Comparison of ENCODE assay signal across 12 cellular contexts in genomic region chr2:236366406-236366805, GRCh38.
A peak's percentile ranks its signal among the peaks of the same experiment; 100 is the strongest.
DNase-seq lines count a peak whose midpoint lies in the region; ATAC-seq and TF ChIP-seq lines count a peak whose summit lies in the region.
"Had no signal": no experiment of that assay in that cellular context is flagged by ENCODE, and none has a peak within 500 bp of the region (broad histone marks: within the 10 kb centered on the region; RNA-seq: fewer than 3 reads in every experiment).

No MANE protein-coding gene starts in this region.

- H3K4me3 Mint-ChIP-seq in activated CD4-positive, alpha-beta T cell treated with anti-CD3 and anti-CD28 coated beads, Interleukin-2, amount 10 ng/mL, durations not matched to agents 24 days and 14 days, result peak overlapping the region; percentile 43
- peak overlapping the region; percentile 33 to 43 for H3K4me3 Mint-ChIP-seq in activated T-cell treated with anti-CD3 and anti-CD28 coated beads, Interleukin-2, amount 50 U/mL, for 72 hours
- H3K4me3 Mint-ChIP-seq in natural killer cell treated with Interleukin-12 subunit alpha and Interleukin-12 subunit beta and Interleukin-15 and Interleukin-18, amount 100 ng/mL, for 72 hours, result peak overlapping the region; percentile 42

- no peak overlapping the region for H3K4me3 ChIP-seq in esophagus squamous epithelium

- DNase-seq in activated CD4-positive, alpha-beta T cell treated with anti-CD3 and anti-CD28 coated beads, Interleukin-2, amount 10 ng/mL, durations not matched to agents 24 days and 14 days, result peak; percentile 76
- no peak for DNase-seq in activated CD4-positive, alpha-beta T cell treated with anti-CD3 and anti-CD28 coated beads for 4 hours
- DNase-seq in activated T-cell treated with anti-CD3 and anti-CD28 coated beads, Interleukin-2, amount 50 U/mL, for 72 hours, result no peak
- DNase-seq in natural killer cell treated with Interleukin-12 subunit alpha and Interleukin-12 subunit beta and Interleukin-15 and Interleukin-18, amount 100 ng/mL, for 72 hours (ENCODE audit: low spot score), result no peak
- DNase-seq in esophagus squamous epithelium (lab: John Stamatoyannopoulos, UW), result no peak
- DNase-seq in DMS79 (lab: John Stamatoyannopoulos, UW), result no peak
- no peak for DNase-seq in DMS79 treated with DMSO at 0.1 percent for 48 hours (lab: John Stamatoyannopoulos, UW)
- DNase-seq: Karpas-422; NCI-H510A; stimulated activated CD4-positive, alpha-beta T cell treated with anti-CD3 and anti-CD28 coated beads, Interleukin-2, amount 100 ng/mL, for 48 hours; substantia nigra had no signal

- ATAC-seq in HG03159 (IDR thresholded peaks at IDR 0.05; ENCODE audit: unreplicated experiment), result peak; percentile 52
- ATAC-seq in activated T-cell treated with anti-CD3 and anti-CD28 coated beads, Interleukin-2, amount 50 U/mL, for 72 hours (replicated peaks in 1 of 2), result peak; percentile 58 to 68
- ATAC-seq in natural killer cell treated with Interleukin-12 subunit alpha and Interleukin-12 subunit beta and Interleukin-15 and Interleukin-18, amount 100 ng/mL, for 72 hours, result peak in 1 of 2 donors; percentile 66

- no peaks in the 10 kb centered on the region for H3K36me3 ChIP-seq in esophagus squamous epithelium

- H3K9me3 Mint-ChIP-seq in activated CD4-positive, alpha-beta T cell treated with anti-CD3 and anti-CD28 coated beads, Interleukin-2, amount 10 ng/mL, durations not matched to agents 24 days and 14 days, result no peaks in the 10 kb centered on the region
- no peaks in the 10 kb centered on the region for H3K9me3 Mint-ChIP-seq in activated T-cell treated with anti-CD3 and anti-CD28 coated beads, Interleukin-2, amount 50 U/mL, for 72 hours
- H3K9me3 Mint-ChIP-seq in natural killer cell treated with Interleukin-12 subunit alpha and Interleukin-12 subunit beta and Interleukin-15 and Interleukin-18, amount 100 ng/mL, for 72 hours, result no peaks in the 10 kb centered on the region

- no peak overlapping the region for H3K27ac Mint-ChIP-seq in activated CD4-positive, alpha-beta T cell treated with anti-CD3 and anti-CD28 coated beads, Interleukin-2, amount 10 ng/mL, durations not matched to agents 24 days and 14 days
- H3K27ac Mint-ChIP-seq in activated T-cell treated with anti-CD3 and anti-CD28 coated beads, Interleukin-2, amount 50 U/mL, for 72 hours, result no peak overlapping the region
- no peak overlapping the region for H3K27ac Mint-ChIP-seq in natural killer cell treated with Interleukin-12 subunit alpha and Interleukin-12 subunit beta and Interleukin-15 and Interleukin-18, amount 100 ng/mL, for 72 hours

- TF ChIP-seq CTCF in esophagus squamous epithelium (IDR thresholded peaks at IDR 0.05), result no peak

- intact Hi-C loops in activated CD4-positive, alpha-beta T cell treated with anti-CD3 and anti-CD28 coated beads, Interleukin-2, amount 10 ng/mL, durations not matched to agents 24 days and 14 days (cut with micrococcal nuclease), result no loop called here
- intact Hi-C loops in esophagus squamous epithelium (cut with DNase I), result no loop called here

- H3K4me1 Mint-ChIP-seq in activated CD4-positive, alpha-beta T cell treated with anti-CD3 and anti-CD28 coated beads, Interleukin-2, amount 10 ng/mL, durations not matched to agents 24 days and 14 days, result peaks cover 23% of the 10 kb centered on the region
- peaks cover 32% of the 10 kb centered on the region for H3K4me1 Mint-ChIP-seq in activated T-cell treated with anti-CD3 and anti-CD28 coated beads, Interleukin-2, amount 50 U/mL, for 72 hours (ENCODE audit: low read depth)
- H3K4me1 Mint-ChIP-seq in natural killer cell treated with Interleukin-12 subunit alpha and Interleukin-12 subunit beta and Interleukin-15 and Interleukin-18, amount 100 ng/mL, for 72 hours (ENCODE audit: low read depth in 2 of 2), result peaks cover 20 to 26% of the 10 kb centered on the region in 2 donors

- H3K27ac ChIP-seq in esophagus squamous epithelium, result no peak overlapping the region

- peaks cover 0 to 48% (median 0%) of the 10 kb centered on the region in 4 donors for H3K27me3 ChIP-seq in esophagus squamous epithelium

- peaks cover 70% of the 10 kb centered on the region for H3K27me3 Mint-ChIP-seq in activated CD4-positive, alpha-beta T cell treated with anti-CD3 and anti-CD28 coated beads, Interleukin-2, amount 10 ng/mL, durations not matched to agents 24 days and 14 days
- H3K27me3 Mint-ChIP-seq in activated T-cell treated with anti-CD3 and anti-CD28 coated beads, Interleukin-2, amount 50 U/mL, for 72 hours (ENCODE audit: low read depth), result peaks cover 48% of the 10 kb centered on the region
- peaks cover 30 to 41% of the 10 kb centered on the region in 2 donors for H3K27me3 Mint-ChIP-seq in natural killer cell treated with Interleukin-12 subunit alpha and Interleukin-12 subunit beta and Interleukin-15 and Interleukin-18, amount 100 ng/mL, for 72 hours

- TF ChIP-seq POLR2A in esophagus squamous epithelium (IDR thresholded peaks at IDR 0.05), result no peak

- H3K36me3 Mint-ChIP-seq in activated CD4-positive, alpha-beta T cell treated with anti-CD3 and anti-CD28 coated beads, Interleukin-2, amount 10 ng/mL, durations not matched to agents 24 days and 14 days (ENCODE audit: low read depth), result no peaks in the 10 kb centered on the region
- H3K36me3 Mint-ChIP-seq in activated T-cell treated with anti-CD3 and anti-CD28 coated beads, Interleukin-2, amount 50 U/mL, for 72 hours (ENCODE audit: insufficient read depth in 2 of 2), result no peaks in the 10 kb centered on the region
- H3K36me3 Mint-ChIP-seq in natural killer cell treated with Interleukin-12 subunit alpha and Interleukin-12 subunit beta and Interleukin-15 and Interleukin-18, amount 100 ng/mL, for 72 hours, result no peaks in the 10 kb centered on the region

- H3K9me3 ChIP-seq in esophagus squamous epithelium, result no peaks in the 10 kb centered on the region

- no peaks in the 10 kb centered on the region for H3K4me1 ChIP-seq in esophagus squamous epithelium

- 12 to 15% methylated on average over 3 of the region's 3 CpGs for WGBS in esophagus squamous epithelium, 2 donors
